In genomic region chr14:68040633-68041369, GRCh38 we compare ENCODE assay signal across 24 cellular contexts.
DNase-seq lines count a peak whose midpoint lies in the region; ATAC-seq and TF ChIP-seq lines count a peak whose summit lies in the region.
"Had no signal": no experiment of that assay in that cellular context is flagged by ENCODE, and none has a peak within 500 bp of the region (broad histone marks: within the 10 kb centered on the region; RNA-seq: fewer than 3 reads in every experiment).

No MANE protein-coding gene starts in this region.

- no peak for DNase-seq in esophagus muscularis mucosa (ENCODE audit: extremely low spot score)
- no peak for DNase-seq in tibial artery
- no peak for DNase-seq in omental fat pad (ENCODE audit: low spot score)
- DNase-seq in NCI-H2171 treated with DMSO at 0.1 percent for 48 hours (lab: John Stamatoyannopoulos, UW): no peak
- no peak for DNase-seq in putamen (ENCODE audit: low spot score)
- DNase-seq: activated CD4-positive, alpha-beta T cell treated with anti-CD3 and anti-CD28 coated beads, Interleukin-2, amount 50 U/mL, for 4 hours; activated naive CD4-positive, alpha-beta T cell treated with anti-CD3 and anti-CD28 coated beads for 36 hours; adrenal gland; brain microvascular endothelial cell; GM23248; head of caudate nucleus; NCI-H1105 treated with DMSO at 0.1 percent for 48 hours; NCI-H2029; NCI-H226; occipital lobe; SJCRH30; stimulated activated CD4-positive, alpha-beta T cell treated with anti-CD3 and anti-CD28 coated beads, Interleukin-2, amount 100 ng/mL, for 24 hours; T-cell had no signal

- H3K36me3 ChIP-seq in HEK293 (ENCODE audit: control insufficient read depth in 2 of 2, insufficient read depth in 1 of 2, low read length in 2 of 2) (no peaks in the 10 kb centered on the region), esophagus muscularis mucosa (no peaks in the 10 kb centered on the region), tibial artery (no peaks in the 10 kb centered on the region)
- H3K36me3 ChIP-seq: adrenal gland, brain microvascular endothelial cell, SJCRH30 had no signal

- intact Hi-C loops in esophagus muscularis mucosa (cut with DNase I) (no loop called here), tibial artery (cut with DNase I; ENCODE audit: low total_unique reads) (no loop called here)

- TF ChIP-seq EP300 in esophagus muscularis mucosa (IDR thresholded peaks at IDR 0.05): no peak

- 91% methylated on average over 6 of the region's 6 CpGs for WGBS in esophagus muscularis mucosa

- H3K27ac Mint-ChIP-seq in nephron: peak overlapping the region; percentile 86 to 93 (median 90)
- H3K27ac Mint-ChIP-seq: activated naive CD4-positive, alpha-beta T cell treated with anti-CD3 and anti-CD28 coated beads for 36 hours; activated T-helper 1 cell treated with anti-CD3 and anti-CD28 coated beads, Interleukin-12 subunit alpha, Interleukin-12 subunit beta, Interleukin-2, Interleukin-4 antibody, amounts not matched to agents 30 ng/mL and 10 ng/mL and 1 ng/mL, durations not matched to agents 14 hours and 24 hours and 36 hours; T-cell had no signal

- H3K4me1 ChIP-seq in HEK293 (ENCODE audit: control insufficient read depth, insufficient read depth, low read length) (peaks cover 31% of the 10 kb centered on the region), esophagus muscularis mucosa (peaks cover 17 to 67% (median 62%) of the 10 kb centered on the region in 4 donors), tibial artery (peaks cover 0 to 65% (median 27%) of the 10 kb centered on the region in 4 donors)
- H3K4me1 ChIP-seq: adrenal gland, SJCRH30 had no signal

- peaks cover 64% of the 10 kb centered on the region for H3K4me1 Mint-ChIP-seq in nephron

- POLR2A ChIA-PET in HEK293 (lab: Yijun Ruan, JAX): no interaction called here

- H3K27ac ChIP-seq in HEK293 (ENCODE audit: extremely low read depth, low read depth, low read length) (no peak overlapping the region), esophagus muscularis mucosa (replicated peaks in 1 of 4) (peak overlapping the region; percentile 51 to 87 (median 65)), tibial artery (peak overlapping the region; percentile 39 to 83)
- H3K27ac ChIP-seq: adrenal gland, brain microvascular endothelial cell, GM23248, SJCRH30 had no signal

- no peak overlapping the region for H3K4me3 Mint-ChIP-seq in nephron
- H3K4me3 Mint-ChIP-seq: activated naive CD4-positive, alpha-beta T cell treated with anti-CD3 and anti-CD28 coated beads for 36 hours; activated T-helper 1 cell treated with anti-CD3 and anti-CD28 coated beads, Interleukin-12 subunit alpha, Interleukin-12 subunit beta, Interleukin-2, Interleukin-4 antibody, amounts not matched to agents 30 ng/mL and 10 ng/mL and 1 ng/mL, durations not matched to agents 14 hours and 24 hours and 36 hours; T-cell had no signal

- TF ChIP-seq CTCF in HEK293 (tag by site-specific recombination; IDR thresholded peaks at IDR 0.05) (no peak), esophagus muscularis mucosa (IDR thresholded peaks at IDR 0.05) (no peak), nephron (IDR thresholded peaks at IDR 0.05; ENCODE audit: unreplicated experiment in 3 of 3) (no peak), tibial artery (IDR thresholded peaks at IDR 0.05) (no peak), omental fat pad (IDR thresholded peaks at IDR 0.05) (no peak)

- H3K27me3 Mint-ChIP-seq in nephron (ENCODE audit: low read depth): no peaks in the 10 kb centered on the region
- H3K27me3 Mint-ChIP-seq: T-cell had no signal

- TF ChIP-seq POLR2A in esophagus muscularis mucosa (IDR thresholded peaks at IDR 0.05; ENCODE audit: low read depth): no peak

- H3K36me3 Mint-ChIP-seq in nephron (ENCODE audit: low read depth): no peaks in the 10 kb centered on the region

- CTCF ChIA-PET in HEK293 (lab: Yijun Ruan, JAX): interaction anchor here (0.7 kb wide), 1 partner anchor 65 kb away, joined by 4 read pairs; no protein-coding TSS in a partner anchor

- H3K27me3 ChIP-seq in esophagus muscularis mucosa: no peaks in the 10 kb centered on the region
- no peaks in the 10 kb centered on the region for H3K27me3 ChIP-seq in tibial artery
- H3K27me3 ChIP-seq: adrenal gland, brain microvascular endothelial cell, SJCRH30 had no signal

- H3K9me3 ChIP-seq in HEK293 (ENCODE audit: control insufficient read depth, insufficient read depth, low read depth, low read length) (no peaks in the 10 kb centered on the region), esophagus muscularis mucosa (no peaks in the 10 kb centered on the region), tibial artery (no peaks in the 10 kb centered on the region)
- H3K9me3 ChIP-seq: A549, adrenal gland, SJCRH30 had no signal

- no peaks in the 10 kb centered on the region for H3K9me3 Mint-ChIP-seq in nephron
- H3K9me3 Mint-ChIP-seq: activated naive CD4-positive, alpha-beta T cell treated with anti-CD3 and anti-CD28 coated beads for 36 hours; activated T-helper 1 cell treated with anti-CD3 and anti-CD28 coated beads, Interleukin-12 subunit alpha, Interleukin-12 subunit beta, Interleukin-2, Interleukin-4 antibody, amounts not matched to agents 30 ng/mL and 10 ng/mL and 1 ng/mL, durations not matched to agents 14 hours and 24 hours and 36 hours; T-cell had no signal

- ATAC-seq in omental fat pad (ENCODE audit: low FRiP score) (no peak), HG03108 (IDR thresholded peaks at IDR 0.05; ENCODE audit: unreplicated experiment) (no peak)
- ATAC-seq: A549, left lobe of liver, T-cell had no signal

- H3K4me3 ChIP-seq in HEK293 (ENCODE audit: low read depth, low read length): no peak overlapping the region
- no peak overlapping the region for H3K4me3 ChIP-seq in esophagus muscularis mucosa
- no peak overlapping the region for H3K4me3 ChIP-seq in tibial artery
- H3K4me3 ChIP-seq: A549, adrenal gland, GM23248, SJCRH30 had no signal

TF ChIP-seq in HEK293, 187 proteins besides CTCF, POLR2A, EP300 and RAD21:
- TF ChIP-seq KLF10 (tag by site-specific recombination; IDR thresholded peaks at IDR 0.05): no peak
- 0 out of 2 replicates have a peak, but pooled peaks have one; percentile 18 for TF ChIP-seq ZFHX2 (tag by site-specific recombination; conservative IDR thresholded peaks at IDR 0.05)
- peak; percentile 22; the same call in 1 of the 2 replicates for TF ChIP-seq EGR2 (tag by site-specific recombination; IDR thresholded peaks at IDR 0.05; ENCODE audit: low read depth)
